Comparison of ENCODE assay signal across 18 cellular contexts in genomic region chr2:165571477-165571876, GRCh38.
DNase-seq lines count a peak whose midpoint lies in the region; ATAC-seq, FAIRE-seq and TF ChIP-seq lines count a peak whose summit lies in the region.
"Had no signal": no experiment of that assay in that cellular context is flagged by ENCODE, and none has a peak within 500 bp of the region (broad histone marks: within the 10 kb centered on the region; RNA-seq: fewer than 3 reads in every experiment).

No MANE protein-coding gene starts in this region.

- H3K9me3 Mint-ChIP-seq in glutamatergic neuron (ENCODE audit: unreplicated experiment), result peaks cover 2% of the 10 kb centered on the region
- H3K9me3 Mint-ChIP-seq in stimulated activated naive CD8-positive, alpha-beta T cell treated with anti-CD3 and anti-CD28 coated beads, Interleukin-15, amount 100 ng/mL, for 72 hours, result no peaks in the 10 kb centered on the region
- H3K9me3 Mint-ChIP-seq: CD4-positive, alpha-beta memory T cell had no signal

- peak; percentile 3 for FAIRE-seq in A204.1 (lab: Jason Lieb, UNC)
- FAIRE-seq: GM18507 had no signal

- no peak for ATAC-seq in stimulated activated naive CD8-positive, alpha-beta T cell treated with anti-CD3 and anti-CD28 coated beads, Interleukin-15, amount 100 ng/mL, for 72 hours
- ATAC-seq in GM21529 (IDR thresholded peaks at IDR 0.05; ENCODE audit: unreplicated experiment), result no peak

- peaks cover 6% of the 10 kb centered on the region for H3K27me3 Mint-ChIP-seq in glutamatergic neuron (ENCODE audit: unreplicated experiment)
- H3K27me3 Mint-ChIP-seq in stimulated activated naive CD8-positive, alpha-beta T cell treated with anti-CD3 and anti-CD28 coated beads, Interleukin-15, amount 100 ng/mL, for 72 hours, result peaks cover 6% of the 10 kb centered on the region
- H3K27me3 Mint-ChIP-seq: CD4-positive, alpha-beta memory T cell had no signal

- H3K4me1 Mint-ChIP-seq in glutamatergic neuron (ENCODE audit: low read depth, unreplicated experiment), result peaks cover 38% of the 10 kb centered on the region
- no peaks in the 10 kb centered on the region for H3K4me1 Mint-ChIP-seq in stimulated activated naive CD8-positive, alpha-beta T cell treated with anti-CD3 and anti-CD28 coated beads, Interleukin-15, amount 100 ng/mL, for 72 hours
- H3K4me1 Mint-ChIP-seq: CD4-positive, alpha-beta memory T cell had no signal

- H3K27ac ChIP-seq in SK-N-MC (peak overlapping the region; percentile 78), suprapubic skin (no peak overlapping the region)
- H3K27ac ChIP-seq: GM23248, Peyer's patch had no signal

- H3K36me3 Mint-ChIP-seq in glutamatergic neuron (ENCODE audit: unreplicated experiment), result no peaks in the 10 kb centered on the region
- H3K36me3 Mint-ChIP-seq: CD4-positive, alpha-beta memory T cell; IgD-negative memory B cell had no signal

- H3K27me3 ChIP-seq in neuron (ENCODE audit: insufficient read depth, low read length) (no peaks in the 10 kb centered on the region), suprapubic skin (no peaks in the 10 kb centered on the region)
- H3K27me3 ChIP-seq: Peyer's patch had no signal

- H3K4me1 ChIP-seq in neuron (ENCODE audit: insufficient read depth, low read length), result peaks cover 16% of the 10 kb centered on the region
- no peaks in the 10 kb centered on the region for H3K4me1 ChIP-seq in suprapubic skin
- H3K4me1 ChIP-seq: Peyer's patch had no signal

- no peak overlapping the region for H3K9ac ChIP-seq in SK-N-MC (ENCODE audit: insufficient read length)
- H3K9ac ChIP-seq: GM23248 had no signal

- no peak for TF ChIP-seq POLR2A in suprapubic skin (IDR thresholded peaks at IDR 0.05)

- TF ChIP-seq CTCF in glutamatergic neuron (IDR thresholded peaks at IDR 0.05; ENCODE audit: partially characterized antibody, unreplicated experiment), result no peak
- no peak for TF ChIP-seq CTCF in suprapubic skin (IDR thresholded peaks at IDR 0.05)

- WGBS in suprapubic skin, result 92% methylated on average over 1 of the region's 1 CpG

- H3K4me3 ChIP-seq in SK-N-MC (peak overlapping the region; percentile 63), neuron (ENCODE audit: low read length) (peak overlapping the region; percentile 82), suprapubic skin (no peak overlapping the region)
- H3K4me3 ChIP-seq: GM23248, Peyer's patch had no signal

- no peak overlapping the region for H3K4me3 Mint-ChIP-seq in glutamatergic neuron (ENCODE audit: unreplicated experiment)
- no peak overlapping the region for H3K4me3 Mint-ChIP-seq in stimulated activated naive CD8-positive, alpha-beta T cell treated with anti-CD3 and anti-CD28 coated beads, Interleukin-15, amount 100 ng/mL, for 72 hours
- H3K4me3 Mint-ChIP-seq: CD4-positive, alpha-beta memory T cell had no signal

- no peak for TF ChIP-seq EP300 in suprapubic skin (IDR thresholded peaks at IDR 0.05)

- H2AFZ ChIP-seq in neuron (ENCODE audit: low read depth, low read length), result no peak overlapping the region
- H2AFZ ChIP-seq: GM23248 had no signal

- peak overlapping the region; percentile 49 for H3K27ac Mint-ChIP-seq in glutamatergic neuron (ENCODE audit: unreplicated experiment)
- H3K27ac Mint-ChIP-seq in stimulated activated naive CD8-positive, alpha-beta T cell treated with anti-CD3 and anti-CD28 coated beads, Interleukin-15, amount 100 ng/mL, for 72 hours, result no peak overlapping the region
- H3K27ac Mint-ChIP-seq: CD4-positive, alpha-beta memory T cell; IgD-negative memory B cell had no signal

- H3K9me3 ChIP-seq in SK-N-MC (ENCODE audit: low read depth, low read length) (no peaks in the 10 kb centered on the region), neuron (ENCODE audit: low read length) (no peaks in the 10 kb centered on the region), suprapubic skin (no peaks in the 10 kb centered on the region)
- H3K9me3 ChIP-seq: Peyer's patch had no signal

- DNase-seq in SK-N-MC (ENCODE audit: low read depth, low spot score), result no peak
- DNase-seq in glutamatergic neuron, result no peak
- no peak for DNase-seq in stimulated activated naive CD8-positive, alpha-beta T cell treated with anti-CD3 and anti-CD28 coated beads, Interleukin-15, amount 100 ng/mL, for 72 hours
- no peak for DNase-seq in suprapubic skin (ENCODE audit: low spot score in 2 of 2)
- no peak for DNase-seq in stimulated activated CD4-positive, alpha-beta T cell treated with anti-CD3 and anti-CD28 coated beads, Interleukin-2, amount 100 ng/mL, for 24 hours
- DNase-seq: AML-193; CD4-positive, alpha-beta memory T cell; GM23248; H7; NCI-H1417 treated with DMSO at 0.1 percent for 48 hours; NCI-H226; NCI-H69; Peyer's patch had no signal

- H3K36me3 ChIP-seq in SK-N-MC (ENCODE audit: insufficient read depth, low read length), result no peaks in the 10 kb centered on the region
- H3K36me3 ChIP-seq in neuron (ENCODE audit: insufficient read depth, low read length), result no peaks in the 10 kb centered on the region
- no peaks in the 10 kb centered on the region for H3K36me3 ChIP-seq in suprapubic skin
- H3K36me3 ChIP-seq: Peyer's patch had no signal
